ENCODE assay signal across 29 cellular contexts in genomic region chr4:127523369-127523768, GRCh38.
"Had no signal": no experiment of that assay in that cellular context is flagged by ENCODE, and none has a peak within 500 bp of the region (broad histone marks: within the 10 kb centered on the region; RNA-seq: fewer than 3 reads in every experiment).

No MANE protein-coding gene starts in this region.

- H3K4me1 ChIP-seq: pancreas, prostate gland, stomach, testis, thyroid gland, transverse colon, upper lobe of left lung, vagina had no signal

- H3K36me3 Mint-ChIP-seq: naive thymus-derived CD4-positive, alpha-beta T cell; stimulated activated naive B cell treated with anti-CD40 and anti-IgM and Interleukin-4, amounts not matched to agents 10 μg/mL and 1 μg/mL and 100 μg/mL, for 72 hours had no signal

- DNase-seq: hypothalamus; islet precursor cell; left ventricle myocardium inferior; midbrain; mucosa of descending colon; naive thymus-derived CD4-positive, alpha-beta T cell; nucleus accumbens; pancreas; posterior cingulate gyrus; retina; right cardiac atrium; stimulated activated CD4-positive, alpha-beta T cell treated with anti-CD3 and anti-CD28 coated beads, Interleukin-12 subunit alpha, Interleukin-12 subunit beta, amount 100 ng/mL, for 4 hours; stimulated activated CD4-positive, alpha-beta T cell treated with anti-CD3 and anti-CD28 coated beads, Interleukin-15, amount 100 ng/mL, for 24 hours; stimulated activated CD4-positive, alpha-beta T cell treated with anti-CD3 and anti-CD28 coated beads, Interleukin-2, amount 100 ng/mL, for 24 hours; stimulated activated CD4-positive, alpha-beta T cell treated with anti-CD3 and anti-CD28 coated beads, Interleukin-4, amount 100 ng/mL, for 1 hour; stimulated activated naive B cell treated with anti-CD40 and anti-IgM and Interleukin-4, amounts not matched to agents 10 μg/mL and 1 μg/mL and 100 μg/mL, for 72 hours; stimulated activated naive CD8-positive, alpha-beta T cell treated with anti-CD3 and anti-CD28 coated beads, Interleukin-15, Interleukin-2, amounts not matched to agents 100 U/mL and 50 U/mL, for 24 hours; stomach; testis; thyroid gland; transverse colon; upper lobe of left lung had no signal

- H3K9me3 ChIP-seq: left ventricle myocardium inferior, mucosa of descending colon, pancreas, prostate gland, stomach, testis, thyroid gland, transverse colon, upper lobe of left lung, vagina had no signal

- H3K27ac ChIP-seq: left ventricle myocardium inferior, pancreas, prostate gland, skin epidermis, stomach, testis, thyroid gland, transverse colon, upper lobe of left lung, vagina had no signal

- H3K4me3 ChIP-seq: left ventricle myocardium inferior, lung, mucosa of descending colon, pancreas, prostate gland, skin epidermis, stomach, testis, thyroid gland, transverse colon, upper lobe of left lung, vagina had no signal

- H3K4me1 Mint-ChIP-seq: naive thymus-derived CD4-positive, alpha-beta T cell; stimulated activated naive B cell treated with anti-CD40 and anti-IgM and Interleukin-4, amounts not matched to agents 10 μg/mL and 1 μg/mL and 100 μg/mL, for 72 hours had no signal

- H3K36me3 ChIP-seq: left ventricle myocardium inferior, pancreas, prostate gland, stomach, thyroid gland, transverse colon, upper lobe of left lung, vagina had no signal

- H3K27ac Mint-ChIP-seq: naive thymus-derived CD4-positive, alpha-beta T cell; nephron; stimulated activated naive B cell treated with anti-CD40 and anti-IgM and Interleukin-4, amounts not matched to agents 10 μg/mL and 1 μg/mL and 100 μg/mL, for 72 hours had no signal

- H3K9me3 Mint-ChIP-seq: nephron; stimulated activated naive B cell treated with anti-CD40 and anti-IgM and Interleukin-4, amounts not matched to agents 10 μg/mL and 1 μg/mL and 100 μg/mL, for 72 hours had no signal

- ATAC-seq: mucosa of descending colon; naive thymus-derived CD4-positive, alpha-beta T cell; pancreas; right cardiac atrium; sciatic nerve; stimulated activated naive B cell treated with anti-CD40 and anti-IgM and Interleukin-4, amounts not matched to agents 10 μg/mL and 1 μg/mL and 100 μg/mL, for 72 hours; stimulated activated naive CD8-positive, alpha-beta T cell treated with anti-CD3 and anti-CD28 coated beads, Interleukin-15, Interleukin-2, amounts not matched to agents 100 U/mL and 50 U/mL, for 24 hours had no signal

- H3K27me3 ChIP-seq: pancreas, stomach, testis, thyroid gland, transverse colon, upper lobe of left lung, vagina had no signal

- H3K4me3 Mint-ChIP-seq: naive thymus-derived CD4-positive, alpha-beta T cell; nephron; neural crest cell; stimulated activated naive B cell treated with anti-CD40 and anti-IgM and Interleukin-4, amounts not matched to agents 10 μg/mL and 1 μg/mL and 100 μg/mL, for 72 hours had no signal
